ENCODE assay signal across 21 cellular contexts in genomic region chr19:50770164-50770563, GRCh38. TPM values are rescaled to one million over a fixed set of nuclear protein-coding genes. Genes with fewer than 3 reads are reported as not detected.
"Had no signal": no experiment of that assay in that cellular context is flagged by ENCODE, and none has a peak within 500 bp of the region (broad histone marks: within the 10 kb centered on the region; RNA-seq: fewer than 3 reads in every experiment).

TSS of gene GPR32 (plus strand) at chr19:50770464. CDS start at chr19:50770601, 137 bp downstream.

RNA-seq across cellular contexts. Expression of gene GPR32, which starts in this region (rescaled TPM):
- total RNA-seq: activated naive CD4-positive, alpha-beta T cell treated with anti-CD3 and anti-CD28 coated beads for 36 hours; activated naive CD4-positive, alpha-beta T cell treated with anti-CD3 and anti-CD28 coated beads, Interleukin-2, amount 50 U/mL, for 72 hours; activated naive CD8-positive, alpha-beta T cell treated with anti-CD3 and anti-CD28 coated beads for 36 hours; activated naive CD8-positive, alpha-beta T cell treated with anti-CD3 and anti-CD28 coated beads, Interleukin-2, amount 10 ng/mL, durations not matched to agents 7 days and 5 days; activated T-cell treated with anti-CD3 and anti-CD28 coated beads, Interleukin-2, amount 50 U/mL, for 4 hours; activated T-cell treated with anti-CD3 and anti-CD28 coated beads, Interleukin-2, amount 50 U/mL, for 72 hours; activated T-helper 1 cell treated with anti-CD3 and anti-CD28 coated beads, Interleukin-12 subunit alpha, Interleukin-12 subunit beta, Interleukin-2, Interleukin-4 antibody, amounts not matched to agents 30 ng/mL and 10 ng/mL and 1 ng/mL, durations not matched to agents 14 hours and 24 hours and 36 hours; activated T-helper 17 cell treated with anti-CD3 and anti-CD28 coated beads, Interleukin-2, amount 50 U/mL, for 72 hours; activated T-helper 2 cell treated with anti-CD3 and anti-CD28 coated beads, Interferon-gamma antibody, Interleukin-2, Interleukin-4, amounts not matched to agents 10 μg/mL and 5 μg/mL and 100 μg/mL, durations not matched to agents 14 hours and 24 hours and 36 hours; adrenal gland; aorta; ascending aorta; astrocyte; body of pancreas; breast epithelium; bronchial epithelial cell; cardiac muscle cell; cardiac septum; cerebellum; chondrocyte had no signal
- polyA plus RNA-seq: adipose tissue, adrenal gland, aorta, cardiac muscle cell had no signal
